Comparison of ENCODE assay signal across 7 cellular contexts in genomic region chr1:77514871-77515776, GRCh38.
A peak's percentile ranks its signal among the peaks of the same experiment; 100 is the strongest.
DNase-seq lines count a peak whose midpoint lies in the region; ATAC-seq and TF ChIP-seq lines count a peak whose summit lies in the region.

No MANE protein-coding gene starts in this region.

- no peak overlapping the region for H3K4me3 ChIP-seq in adrenal gland
- no peak overlapping the region for H3K4me3 ChIP-seq in transverse colon
- no peak overlapping the region for H3K4me3 ChIP-seq in gastrocnemius medialis

- H3K36me3 ChIP-seq in adrenal gland (replicated peaks in 1 of 2) (no peaks in the 10 kb centered on the region), transverse colon (no peaks in the 10 kb centered on the region), gastrocnemius medialis (no peaks in the 10 kb centered on the region)

- H3K27me3 ChIP-seq in adrenal gland: no peaks in the 10 kb centered on the region
- no peaks in the 10 kb centered on the region for H3K27me3 ChIP-seq in transverse colon
- H3K27me3 ChIP-seq in gastrocnemius medialis: no peaks in the 10 kb centered on the region

- intact Hi-C loops in adrenal gland (cut with DNase I): no loop called here
- intact Hi-C loops in transverse colon (cut with DNase I; ENCODE audit: low total_unique reads): no loop called here
- intact Hi-C loops in gastrocnemius medialis (cut with DNase I; ENCODE audit: low total_unique reads): no loop called here

- DNase-seq in adrenal gland (peak in 5 of 7 donors; percentile 21 to 43 (median 34)), iPS-NIHi7 (ENCODE audit: extremely low spot score) (peak; percentile 82), transverse colon (no peak), NCI-H2107 (lab: John Stamatoyannopoulos, UW) (no peak), gastrocnemius medialis (no peak)
- DNase-seq in activated T-cell treated with anti-CD3 and anti-CD28 coated beads, Interleukin-2, amount 50 U/mL, for 72 hours: no peak

- no peak for TF ChIP-seq EP300 in transverse colon (IDR thresholded peaks at IDR 0.05; ENCODE audit: low read depth)

- H3K4me1 ChIP-seq in adrenal gland (replicated peaks in 1 of 2): peaks cover 0 to 7% of the 10 kb centered on the region in 2 donors
- H3K4me1 ChIP-seq in transverse colon: no peaks in the 10 kb centered on the region
- H3K4me1 ChIP-seq in gastrocnemius medialis: no peaks in the 10 kb centered on the region

- peaks cover 3 to 6% of the 10 kb centered on the region in 2 donors for H3K9me3 Mint-ChIP-seq in activated T-cell treated with anti-CD3 and anti-CD28 coated beads, Interleukin-2, amount 50 U/mL, for 72 hours

- peak; percentile 68 for ATAC-seq in HG03103 (IDR thresholded peaks at IDR 0.05; ENCODE audit: low read depth, unreplicated experiment)
- no peak for ATAC-seq in activated T-cell treated with anti-CD3 and anti-CD28 coated beads, Interleukin-2, amount 50 U/mL, for 72 hours (replicated peaks in 1 of 2)
- ATAC-seq in gastrocnemius medialis: no peak

- TF ChIP-seq CTCF in adrenal gland (IDR thresholded peaks at IDR 0.05) (peak in 1 of 6 experiments; percentile 14), transverse colon (IDR thresholded peaks at IDR 0.05) (no peak), gastrocnemius medialis (IDR thresholded peaks at IDR 0.05 in 4 of 5, conservative IDR thresholded peaks at IDR 0.05 in 1 of 5) (no peak)

- H3K4me3 Mint-ChIP-seq in activated T-cell treated with anti-CD3 and anti-CD28 coated beads, Interleukin-2, amount 50 U/mL, for 72 hours: no peak overlapping the region

- H3K9me3 ChIP-seq in adrenal gland (replicated peaks in 1 of 3) (no peaks in the 10 kb centered on the region), transverse colon (peaks cover 0 to 4% of the 10 kb centered on the region in 2 donors), gastrocnemius medialis (peaks cover 0 to 8% (median 0%) of the 10 kb centered on the region in 3 donors)

- H3K27ac ChIP-seq in adrenal gland (peak overlapping the region in 1 of 5 donors; percentile 70), transverse colon (peak overlapping the region; percentile 18 to 58 (median 47)), gastrocnemius medialis (peak overlapping the region in 1 of 4 donors; percentile 24)

- H3K4me1 Mint-ChIP-seq in activated T-cell treated with anti-CD3 and anti-CD28 coated beads, Interleukin-2, amount 50 U/mL, for 72 hours (ENCODE audit: low read depth): peaks cover 7% of the 10 kb centered on the region

- WGBS in adrenal gland, 4 donors: 28 to 39% (median 35%) methylated on average over 10 of the region's 10 CpGs
- whole genome bisulfite sequencing in transverse colon (ENCODE audit: low coverage in 1 of 2), 2 donors: 33 to 39% methylated on average over 2 to 10 of the region's 10 CpGs

- peaks cover 4 to 6% of the 10 kb centered on the region in 2 donors for H3K36me3 Mint-ChIP-seq in activated T-cell treated with anti-CD3 and anti-CD28 coated beads, Interleukin-2, amount 50 U/mL, for 72 hours (ENCODE audit: insufficient read depth in 2 of 2)

- H3K27me3 Mint-ChIP-seq in activated T-cell treated with anti-CD3 and anti-CD28 coated beads, Interleukin-2, amount 50 U/mL, for 72 hours (ENCODE audit: low read depth): no peaks in the 10 kb centered on the region

- in situ Hi-C loops in transverse colon (cut with MboI; ENCODE audit: low pct_ligation_motif_present in 1 of 4, low pct_unique_long_range_greater_than_20kb in 1 of 4, low sequenced_read_pairs in 3 of 4) (no loop called here), gastrocnemius medialis (cut with MboI; ENCODE audit: low sequenced_read_pairs in 4 of 4) (no loop called here)

- TF ChIP-seq POLR2A in adrenal gland (IDR thresholded peaks at IDR 0.05) (no peak), transverse colon (IDR thresholded peaks at IDR 0.05) (no peak), gastrocnemius medialis (IDR thresholded peaks at IDR 0.05) (no peak)

- H3K27ac Mint-ChIP-seq in activated T-cell treated with anti-CD3 and anti-CD28 coated beads, Interleukin-2, amount 50 U/mL, for 72 hours: no peak overlapping the region

Comparison
In these comparisons a context has a peak if more than half of its experiments do, and no peak if none do; other contexts are left out.
1. DNase-seq: peak in adrenal gland (5 of 7) and iPS-NIHi7 (single experiment); none in transverse colon (single experiment), NCI-H2107 (single experiment), activated T-cell treated with anti-CD3 and anti-CD28 coated beads, Interleukin-2, amount 50 U/mL, for 72 hours (0 of 2) and gastrocnemius medialis (0 of 2).